ENCODE assay signal across 2 cellular contexts in genomic region chr3:191521055-191521454, GRCh38.
TF ChIP-seq lines count a peak whose summit lies in the region.

No MANE protein-coding gene starts in this region.

TF ChIP-seq in H1, 55 proteins besides CTCF, POLR2A, EP300 and RAD21:
- no peak for TF ChIP-seq CHD7 (IDR thresholded peaks at IDR 0.05; ENCODE audit: insufficient replicate concordance, low read length)
- TF ChIP-seq SIRT6 (IDR thresholded peaks at IDR 0.05; ENCODE audit: low read length): no peak
- TF ChIP-seq HDAC6 (IDR thresholded peaks at IDR 0.05; ENCODE audit: low read depth, low read length): no peak
- TF ChIP-seq NRF1 (IDR thresholded peaks at IDR 0.05; ENCODE audit: low read depth, low read length): no peak
- TF ChIP-seq SIX5 (IDR thresholded peaks at IDR 0.05; ENCODE audit: low read depth, low read length): no peak
- no peak for TF ChIP-seq EZH2 (IDR thresholded peaks at IDR 0.05; ENCODE audit: low read depth, low read length, severe bottlenecking)
- TF ChIP-seq TBP (IDR thresholded peaks at IDR 0.05; ENCODE audit: low read depth, low read length): no peak
- TF ChIP-seq KDM1A (IDR thresholded peaks at IDR 0.05; ENCODE audit: borderline replicate concordance, low read length): no peak
- TF ChIP-seq PHF8 (conservative IDR thresholded peaks at IDR 0.05; ENCODE audit: low read depth, low read length): no peak
- TF ChIP-seq GTF2F1 (IDR thresholded peaks at IDR 0.05; ENCODE audit: borderline replicate concordance, low read depth, low read length): no peak
- no peak for TF ChIP-seq CBX5 (IDR thresholded peaks at IDR 0.05; ENCODE audit: low read depth, low read length)

TF ChIP-seq in HepG2, 621 proteins besides CTCF, POLR2A, EP300 and RAD21 (continued from another document):
- TF ChIP-seq MLX (CRISPR knock-in tag; IDR thresholded peaks at IDR 0.05) (no peak), ZNF549 (CRISPR knock-in tag; IDR thresholded peaks at IDR 0.05) (0 out of 2 replicates have a peak, but pooled peaks have one; percentile 36)
